Comparison of ENCODE assay signal across 1 cellular context in genomic region chr2:77018219-77018618, GRCh38.
TF ChIP-seq lines count a peak whose summit lies in the region.

No MANE protein-coding gene starts in this region.

TF ChIP-seq in GM23338, 12 proteins besides CTCF, POLR2A, EP300 and RAD21 (continued from another document):
- no peak for TF ChIP-seq ZNF462 (CRISPR knock-in tag; IDR thresholded peaks at IDR 0.05)
- TF ChIP-seq ETS1 (IDR thresholded peaks at IDR 0.05), result no peak
- TF ChIP-seq EZH2 (IDR thresholded peaks at IDR 0.05; ENCODE audit: low read depth, unreplicated experiment), result no peak
- no peak for TF ChIP-seq POLR2AphosphoS5 (IDR thresholded peaks at IDR 0.05; ENCODE audit: low read depth)
- no peak for TF ChIP-seq NANOG (IDR thresholded peaks at IDR 0.05; ENCODE audit: borderline replicate concordance)
- TF ChIP-seq EZH2phosphoT487 (IDR thresholded peaks at IDR 0.05; ENCODE audit: unreplicated experiment), result no peak
- no peak for TF ChIP-seq ZNF331 (CRISPR knock-in tag; IDR thresholded peaks at IDR 0.05; ENCODE audit: low read depth)
